In the genomic region with DNA sequence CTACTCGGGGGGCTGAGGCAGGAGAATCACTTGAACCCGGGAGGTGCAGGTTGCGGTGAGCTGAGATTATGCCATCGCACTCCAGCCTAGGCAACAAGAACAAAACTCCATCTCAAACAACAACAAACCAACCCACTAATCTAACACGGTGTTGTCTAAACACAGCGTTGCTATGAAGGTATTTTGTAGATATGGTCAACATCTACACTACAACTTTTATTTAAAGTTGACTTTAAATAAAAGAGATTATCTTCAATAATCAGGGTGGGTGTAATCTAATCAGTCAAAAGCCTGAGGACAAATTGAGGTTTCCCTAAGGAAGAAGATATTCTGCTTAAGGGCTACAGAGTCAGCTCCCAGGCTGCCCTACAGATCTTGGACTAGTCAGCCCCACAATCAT, we compare ENCODE assay signal across 36 cellular contexts.
"Had no signal": no experiment of that assay in that cellular context is flagged by ENCODE, and none has a peak within 500 bp of the region (broad histone marks: within the 10 kb centered on the region; RNA-seq: fewer than 3 reads in every experiment).

No MANE protein-coding gene starts in this region.

- H3K9me3 ChIP-seq: MG63 had no signal

- H3K9ac ChIP-seq: KMS-11 had no signal

- H3K27me3 ChIP-seq: MG63 had no signal

- H3K4me3 ChIP-seq: MG63 had no signal

- DNase-seq: Karpas-422, Kasumi-1, MG63, MM.1S, MV-4-11, NCI-H1048, NCI-H1092, NCI-H1092 treated with DMSO at 0.1 percent for 48 hours, NCI-H1105, NCI-H1105 treated with DMSO at 0.1 percent for 48 hours, NCI-H1417, NCI-H1417 treated with DMSO at 0.1 percent for 48 hours, NCI-H1436, NCI-H1436 treated with DMSO at 0.1 percent for 48 hours, NCI-H146, NCI-H1694, NCI-H1694 treated with DMSO at 0.1 percent for 48 hours, NCI-H187, NCI-H187 treated with DMSO at 0.1 percent for 48 hours, NCI-H1930, NCI-H2029, NCI-H2029 treated with DMSO at 0.1 percent for 48 hours, NCI-H2081, NCI-H2081 treated with DMSO at 0.1 percent for 48 hours, NCI-H2107, NCI-H2171, NCI-H2171 treated with DMSO at 0.1 percent for 48 hours, NCI-H2227 treated with DMSO at 0.1 percent for 48 hours, NCI-H226, NCI-H345, NCI-H446, NCI-H446 treated with DMSO at 0.1 percent for 48 hours, NCI-H510A, NCI-H510A treated with DMSO at 0.1 percent for 48 hours, NCI-H524 had no signal

- H3K27ac ChIP-seq: KMS-11 had no signal

- H3K36me3 ChIP-seq: MG63 had no signal

- H3K4me2 ChIP-seq: KMS-11 had no signal
